ENCODE assay signal across 8 cellular contexts in the genomic region with DNA sequence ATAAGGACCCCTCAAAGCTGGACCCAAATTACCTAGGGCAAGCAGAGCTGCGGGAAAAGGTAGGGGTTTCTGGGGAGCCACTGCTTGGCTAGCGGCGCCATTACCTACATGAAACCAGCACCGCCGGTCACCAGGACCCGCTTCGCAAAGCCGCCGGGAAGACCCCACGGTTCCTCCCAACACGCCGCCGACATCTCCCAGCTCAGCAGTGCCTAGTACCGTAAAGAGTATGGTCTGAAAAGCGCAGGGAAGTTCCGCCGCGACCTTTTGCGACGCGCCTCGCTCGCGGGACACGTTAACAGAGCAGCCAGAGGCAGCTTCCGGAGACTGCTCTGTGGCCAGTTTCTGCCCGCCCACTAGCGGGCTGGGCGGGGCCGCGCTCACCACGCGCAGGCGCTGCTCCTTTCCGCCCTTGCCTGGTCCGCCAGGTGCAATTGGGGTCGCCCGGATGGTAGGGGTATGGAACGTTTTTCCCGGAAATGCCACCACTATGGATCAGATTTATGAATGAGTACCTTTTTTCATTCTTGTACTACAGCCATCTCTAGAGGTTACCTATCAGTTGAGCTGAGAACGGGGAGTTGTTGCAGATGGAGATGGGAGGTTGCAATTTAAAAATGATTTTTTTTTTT. TPM values are rescaled to one million over a fixed set of nuclear protein-coding genes. Genes with fewer than 3 reads are reported as not detected.
A peak's percentile ranks its signal among the peaks of the same experiment; 100 is the strongest.
DNase-seq lines count a peak whose midpoint lies in the region; TF ChIP-seq lines count a peak whose summit lies in the region.

A gene with protein sequence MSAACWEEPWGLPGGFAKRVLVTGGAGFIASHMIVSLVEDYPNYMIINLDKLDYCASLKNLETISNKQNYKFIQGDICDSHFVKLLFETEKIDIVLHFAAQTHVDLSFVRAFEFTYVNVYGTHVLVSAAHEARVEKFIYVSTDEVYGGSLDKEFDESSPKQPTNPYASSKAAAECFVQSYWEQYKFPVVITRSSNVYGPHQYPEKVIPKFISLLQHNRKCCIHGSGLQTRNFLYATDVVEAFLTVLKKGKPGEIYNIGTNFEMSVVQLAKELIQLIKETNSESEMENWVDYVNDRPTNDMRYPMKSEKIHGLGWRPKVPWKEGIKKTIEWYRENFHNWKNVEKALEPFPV (minus strand): TSS at position 210 of the 632 bp plus-strand sequence. CDS start 16 bp downstream, at position 194.

- H3K27me3 ChIP-seq in neuronal stem cell (ENCODE audit: control insufficient read depth in 3 of 3, insufficient read depth in 3 of 3, low read depth in 1 of 3, low read length in 3 of 3) (no peaks in the 10 kb centered on the region), subcutaneous abdominal adipose tissue (ENCODE audit: control insufficient read depth in 5 of 5, insufficient read depth in 4 of 5, low read length in 5 of 5) (no peaks in the 10 kb centered on the region)

- peak within 1 kb of the TSS; percentile 88 for H2AFZ ChIP-seq in neuronal stem cell (ENCODE audit: low read length)

- H4K91ac ChIP-seq in neuronal stem cell (ENCODE audit: low read depth, low read length, poor library complexity): no peak within 1 kb of the TSS

- peaks cover 42% of the 10 kb centered on the region for H3K4me1 Mint-ChIP-seq in HFFc6 (ENCODE audit: low read depth)

- H2BK15ac ChIP-seq in neuronal stem cell (ENCODE audit: low read length): no peak within 1 kb of the TSS

- peak within 1 kb of the TSS; percentile 93 for H3K4me3 Mint-ChIP-seq in HFFc6

- no CpG with 5 or more reads among the region's 41 CpGs for WGBS in neuronal stem cell (ENCODE audit: extremely low coverage in 2 of 2, insufficient read length in 2 of 2, insufficient replicate concordance in 1 of 2), 2 donors

- H3K27ac Mint-ChIP-seq in HFFc6: peak within 1 kb of the TSS; percentile 78

- no peak within 1 kb of the TSS for H3K4ac ChIP-seq in neuronal stem cell (ENCODE audit: low read length)

- DNase-seq in GM04504 (ENCODE audit: low read depth): peak; percentile 83
- DNase-seq in HFFc6: peak; percentile 95
- DNase-seq in NB4 (ENCODE audit: low read depth): peak; percentile 97
- peak; percentile 93 for DNase-seq in SK-N-DZ (ENCODE audit: low spot score)
- peak; percentile 92 for DNase-seq in activated naive CD4-positive, alpha-beta T cell treated with Interleukin-2 at 50 U/mL for 16 hours
- DNase-seq in foreskin melanocyte: peak; percentile 90
- peak; percentile 84 for DNase-seq in neuronal stem cell (ENCODE audit: low spot score)

- H3K9me3 Mint-ChIP-seq in HFFc6: no peaks in the 10 kb centered on the region

- peak; percentile 100 for TF ChIP-seq POLR2A in NB4 (IDR thresholded peaks at IDR 0.05; ENCODE audit: extremely low read depth, insufficient read length)

- no peaks in the 10 kb centered on the region; the same call in 1 of the 2 replicates for H3K27me3 Mint-ChIP-seq in HFFc6 (ENCODE audit: insufficient read depth)

- H3K9ac ChIP-seq in neuronal stem cell (ENCODE audit: low read depth, low read length, poor library complexity) (peak within 1 kb of the TSS; percentile 75), subcutaneous abdominal adipose tissue (ENCODE audit: low read length in 5 of 5) (peak within 1 kb of the TSS; percentile 85 to 99 (median 95))

- no peak within 1 kb of the TSS for H2AK5ac ChIP-seq in neuronal stem cell (ENCODE audit: low read depth, low read length)

- H2BK120ac ChIP-seq in neuronal stem cell (ENCODE audit: low read depth, low read length): no peak within 1 kb of the TSS

- peak within 1 kb of the TSS; percentile 72 for H3K4me2 ChIP-seq in neuronal stem cell (ENCODE audit: insufficient read depth, low read length, poor library complexity, severe bottlenecking)

- H2BK12ac ChIP-seq in neuronal stem cell (ENCODE audit: low read length): no peak within 1 kb of the TSS

- peaks cover 2 to 6% of the 10 kb centered on the region in 2 donors for H3K4me1 ChIP-seq in neuronal stem cell (ENCODE audit: control insufficient read depth in 2 of 2, insufficient read depth in 1 of 2, low read depth in 1 of 2, low read length in 2 of 2)
- H3K4me1 ChIP-seq in subcutaneous abdominal adipose tissue (ENCODE audit: control insufficient read depth in 5 of 5, insufficient read depth in 5 of 5, low read length in 5 of 5): peaks cover 3 to 26% (median 25%) of the 10 kb centered on the region in 5 donors

- H3K9me3 ChIP-seq in neuronal stem cell (replicated peaks in 1 of 2; ENCODE audit: control insufficient read depth in 2 of 2, insufficient read depth in 1 of 2, low read depth in 1 of 2, low read length in 2 of 2): peaks cover 5 to 6% of the 10 kb centered on the region in 2 donors
- no peaks in the 10 kb centered on the region for H3K9me3 ChIP-seq in subcutaneous abdominal adipose tissue (ENCODE audit: control insufficient read depth in 5 of 5, low read length in 5 of 5)

- no peak within 1 kb of the TSS for H3K14ac ChIP-seq in neuronal stem cell (ENCODE audit: low read length)

- peak within 1 kb of the TSS; percentile 95 for H3K18ac ChIP-seq in neuronal stem cell (ENCODE audit: low read length)

- H3K23ac ChIP-seq in neuronal stem cell (ENCODE audit: low read depth, low read length, poor library complexity): peak within 1 kb of the TSS; percentile 75

- H4K8ac ChIP-seq in neuronal stem cell (ENCODE audit: low read depth, low read length): peak within 1 kb of the TSS; percentile 83

- peak within 1 kb of the TSS; percentile 77 for H2BK5ac ChIP-seq in neuronal stem cell (ENCODE audit: low read length)

- H3K36me3 ChIP-seq in neuronal stem cell (replicated peaks in 1 of 2; ENCODE audit: control insufficient read depth in 2 of 2, insufficient read depth in 2 of 2, low read length in 2 of 2) (peaks cover 0 to 25% of the 10 kb centered on the region in 2 donors), subcutaneous abdominal adipose tissue (ENCODE audit: control insufficient read depth in 5 of 5, insufficient read depth in 5 of 5, low read length in 5 of 5) (peaks cover 4 to 13% (median 9%) of the 10 kb centered on the region in 5 donors)

- H3K36me3 Mint-ChIP-seq in HFFc6 (ENCODE audit: low read depth): peaks cover 7% of the 10 kb centered on the region; the same call in 1 of the 2 replicates

- H3K27ac ChIP-seq in neuronal stem cell (replicated peaks; ENCODE audit: low read length): peak within 1 kb of the TSS; percentile 60
- peak within 1 kb of the TSS; percentile 82 for H3K27ac ChIP-seq in subcutaneous abdominal adipose tissue (ENCODE audit: low read depth, low read length)

- H3K79me1 ChIP-seq in neuronal stem cell (ENCODE audit: low read depth, low read length): peaks cover 7% of the 10 kb centered on the region

- peak within 1 kb of the TSS; percentile 97 for H3K4me3 ChIP-seq in NB4 (ENCODE audit: low read depth, low read length)
- peak within 1 kb of the TSS; percentile 69 to 91 for H3K4me3 ChIP-seq in neuronal stem cell (ENCODE audit: low read length in 2 of 2)
- peak within 1 kb of the TSS; percentile 81 to 99 (median 96) for H3K4me3 ChIP-seq in subcutaneous abdominal adipose tissue (ENCODE audit: low read depth in 1 of 5, low read length in 5 of 5)

- peak; percentile 16; the same call in 1 of the 2 replicates for TF ChIP-seq CTCF in HFFc6 (IDR thresholded peaks at IDR 0.05)
- TF ChIP-seq CTCF in NB4 (IDR thresholded peaks at IDR 0.05; ENCODE audit: low read depth, low read length): no peak

RNA-seq across cellular contexts. Expression of the gene that starts here (rescaled TPM):
- total RNA-seq in HFFc6 (2021; fragmentation: NEBNext Ultra II Directional; extraction: Animal tissue kit (Norgen Biotek cat#: 25700)): 1 to 10 TPM; 7.8 to 9.3 (median 8.9) TPM
- 14.2 and 19.3 TPM in 2 replicates for polyA plus RNA-seq in SK-N-DZ (2014; cell fraction: cytosol; rRNA removed)
- 17.6 and 21.8 TPM in 2 replicates for polyA plus RNA-seq in SK-N-DZ (2014; cell fraction: nucleus; rRNA removed)
- polyA plus RNA-seq in neuronal stem cell (2013, experiment 1 of 2): 12.5 TPM
- polyA plus RNA-seq in neuronal stem cell (2013, experiment 2 of 2): 12.3 TPM

Comparison
In these comparisons a context has a peak if more than half of its experiments do, and no peak if none do; other contexts are left out.
1. Peak in every context shown above with its lines: DNase-seq, H3K4me3 ChIP-seq and H3K27ac ChIP-seq.